In genomic region chr3:117045143-117045542, GRCh38 we compare ENCODE assay signal across 14 cellular contexts.
DNase-seq lines count a peak whose midpoint lies in the region; ATAC-seq and TF ChIP-seq lines count a peak whose summit lies in the region.
"Had no signal": no experiment of that assay in that cellular context is flagged by ENCODE, and none has a peak within 500 bp of the region (broad histone marks: within the 10 kb centered on the region; RNA-seq: fewer than 3 reads in every experiment).

No MANE protein-coding gene starts in this region.

- peak; percentile 46 for ATAC-seq in left lobe of liver
- ATAC-seq in activated naive CD4-positive, alpha-beta T cell treated with anti-CD3 and anti-CD28 coated beads, Interleukin-2, amount 50 U/mL, for 72 hours = no peak
- ATAC-seq: stimulated activated naive B cell treated with anti-CD40 and anti-IgM and Interleukin-4, amounts not matched to agents 10 μg/mL and 1 μg/mL and 100 μg/mL, for 72 hours had no signal

- H3K9me3 Mint-ChIP-seq in activated naive CD4-positive, alpha-beta T cell treated with anti-CD3 and anti-CD28 coated beads, Interleukin-2, amount 50 U/mL, for 72 hours = peaks cover 5 to 6% of the 10 kb centered on the region in 2 donors
- H3K9me3 Mint-ChIP-seq: stimulated activated naive B cell treated with anti-CD40 and anti-IgM and Interleukin-4, amounts not matched to agents 10 μg/mL and 1 μg/mL and 100 μg/mL, for 72 hours had no signal

- H3K36me3 Mint-ChIP-seq in activated naive CD4-positive, alpha-beta T cell treated with anti-CD3 and anti-CD28 coated beads, Interleukin-2, amount 50 U/mL, for 72 hours = no peaks in the 10 kb centered on the region
- H3K36me3 Mint-ChIP-seq: stimulated activated naive B cell treated with anti-CD40 and anti-IgM and Interleukin-4, amounts not matched to agents 10 μg/mL and 1 μg/mL and 100 μg/mL, for 72 hours had no signal

- H3K27ac ChIP-seq in VCaP = peak overlapping the region; percentile 87
- H3K27ac ChIP-seq: BLaER1 treated with 17β-estradiol and CSF1 and Interleukin-3, amounts not matched to agents 10 nM and 100 nM had no signal

- H3K27ac Mint-ChIP-seq in activated naive CD4-positive, alpha-beta T cell treated with anti-CD3 and anti-CD28 coated beads, Interleukin-2, amount 50 U/mL, for 72 hours = no peak overlapping the region
- H3K27ac Mint-ChIP-seq: stimulated activated naive B cell treated with anti-CD40 and anti-IgM and Interleukin-4, amounts not matched to agents 10 μg/mL and 1 μg/mL and 100 μg/mL, for 72 hours had no signal

- TF ChIP-seq CTCF in VCaP (conservative IDR thresholded peaks at IDR 0.05) = no peak

- DNase-seq in Ammon's horn (ENCODE audit: low spot score) (peak; percentile 38), HPDE6-E6E7 (ENCODE audit: extremely low spot score) (peak; percentile 5), left lobe of liver (ENCODE audit: low spot score) (no peak), ureter (ENCODE audit: low spot score) (no peak), GDM1 (lab: John Stamatoyannopoulos, UW) (no peak), NCI-H446 treated with DMSO at 0.1 percent for 48 hours (lab: John Stamatoyannopoulos, UW) (no peak)
- DNase-seq in activated naive CD4-positive, alpha-beta T cell treated with anti-CD3 and anti-CD28 coated beads, Interleukin-2, amount 50 U/mL, for 72 hours (ENCODE audit: low spot score in 2 of 2) = no peak
- DNase-seq: activated CD4-positive, alpha-beta T cell treated with anti-CD3 and anti-CD28 coated beads for 4 hours; activated naive CD4-positive, alpha-beta T cell; NCI-H1436; stimulated activated CD4-positive, alpha-beta T cell treated with anti-CD3 and anti-CD28 coated beads, Interleukin-12 subunit alpha, Interleukin-12 subunit beta, amount 100 ng/mL, for 4 hours; stimulated activated naive B cell treated with anti-CD40 and anti-IgM and Interleukin-4, amounts not matched to agents 10 μg/mL and 1 μg/mL and 100 μg/mL, for 72 hours had no signal

Comparison
In these comparisons a context has a peak if more than half of its experiments do, and no peak if none do; other contexts are left out.
1. DNase-seq: peak in Ammon's horn (single experiment) and HPDE6-E6E7 (single experiment); none in left lobe of liver (single experiment), activated naive CD4-positive, alpha-beta T cell treated with anti-CD3 and anti-CD28 coated beads, Interleukin-2, amount 50 U/mL, for 72 hours (0 of 2), ureter (single experiment), GDM1 (single experiment) and NCI-H446 treated with DMSO at 0.1 percent for 48 hours (single experiment).